Comparison of ENCODE assay signal across 14 cellular contexts in genomic region chr11:35427158-35427557, GRCh38. TPM values are rescaled to one million over a fixed set of nuclear protein-coding genes. Genes with fewer than 3 reads are reported as not detected.
A peak's percentile ranks its signal among the peaks of the same experiment; 100 is the strongest.
DNase-seq lines count a peak whose midpoint lies in the region; ATAC-seq lines count a peak whose summit lies in the region.
"Had no signal": no experiment of that assay in that cellular context is flagged by ENCODE, and none has a peak within 500 bp of the region (broad histone marks: within the 10 kb centered on the region; RNA-seq: fewer than 3 reads in every experiment).

No MANE protein-coding gene starts in this region.

- H3K9me3 ChIP-seq in naive thymus-derived CD4-positive, alpha-beta T cell (ENCODE audit: control insufficient read depth in 2 of 3, low read length in 3 of 3) = no peaks in the 10 kb centered on the region
- H3K9me3 ChIP-seq: ascending aorta, Caco-2, transverse colon had no signal

- H3K4me1 ChIP-seq in naive thymus-derived CD4-positive, alpha-beta T cell (ENCODE audit: control insufficient read depth in 2 of 2, insufficient read depth in 2 of 2, low read length in 2 of 2) = no peaks in the 10 kb centered on the region
- H3K4me1 ChIP-seq: Caco-2, transverse colon had no signal

- no peaks in the 10 kb centered on the region for H3K36me3 Mint-ChIP-seq in naive thymus-derived CD4-positive, alpha-beta T cell

- H3K27me3 ChIP-seq in naive thymus-derived CD4-positive, alpha-beta T cell (ENCODE audit: control insufficient read depth in 2 of 2, insufficient read depth in 2 of 2, low read length in 2 of 2) = peaks cover 0 to 2% of the 10 kb centered on the region in 2 donors
- H3K27me3 ChIP-seq: ascending aorta had no signal

- H3K9me3 Mint-ChIP-seq in naive thymus-derived CD4-positive, alpha-beta T cell = no peaks in the 10 kb centered on the region

- H3K27ac Mint-ChIP-seq in naive thymus-derived CD4-positive, alpha-beta T cell = no peak overlapping the region

- H3K36me3 ChIP-seq in naive thymus-derived CD4-positive, alpha-beta T cell (ENCODE audit: control insufficient read depth in 2 of 3, insufficient read depth in 3 of 3, low read length in 3 of 3) = no peaks in the 10 kb centered on the region
- H3K36me3 ChIP-seq: ascending aorta, transverse colon had no signal

- DNase-seq in EH (ENCODE audit: low read depth) (peak; percentile 76), NCI-H69 (lab: John Stamatoyannopoulos, UW) (peak; percentile 26), fibroblast of peridontal ligament (ENCODE audit: extremely low read depth) (peak; percentile 95), renal cortical epithelial cell (ENCODE audit: low read depth) (peak; percentile 9), kidney tubule cell (ENCODE audit: low spot score) (no peak)
- no peak for DNase-seq in activated CD8-positive, alpha-beta memory T cell treated with anti-CD3 and anti-CD28 coated beads, Interleukin-2, amount 50 U/mL, for 4 hours
- DNase-seq in stimulated activated CD8-positive, alpha-beta memory T cell treated with anti-CD3 and anti-CD28 coated beads, Interleukin-4, amount 100 ng/mL, for 48 hours = no peak
- DNase-seq in naive thymus-derived CD4-positive, alpha-beta T cell = no peak
- DNase-seq: Caco-2, foreskin melanocyte, NCI-H1694, T-helper 2 cell, transverse colon had no signal

- no peak overlapping the region for H3K27ac ChIP-seq in naive thymus-derived CD4-positive, alpha-beta T cell (ENCODE audit: low read depth, low read length)
- H3K27ac ChIP-seq: ascending aorta, transverse colon had no signal

- H3K27me3 Mint-ChIP-seq in naive thymus-derived CD4-positive, alpha-beta T cell = peaks cover 57 to 74% (median 70%) of the 10 kb centered on the region in 5 donors

- CTCF ChIA-PET in naive thymus-derived CD4-positive, alpha-beta T cell (lab: Charles Lee) = no interaction called here

- intact Hi-C loops in naive thymus-derived CD4-positive, alpha-beta T cell (cut with micrococcal nuclease) = no loop called here

- no peak overlapping the region for H3K4me3 Mint-ChIP-seq in naive thymus-derived CD4-positive, alpha-beta T cell

- H3K4me1 Mint-ChIP-seq in naive thymus-derived CD4-positive, alpha-beta T cell = no peaks in the 10 kb centered on the region

- no peak for ATAC-seq in naive thymus-derived CD4-positive, alpha-beta T cell

- POLR2A ChIA-PET in naive thymus-derived CD4-positive, alpha-beta T cell (lab: Charles Lee) = no interaction called here

- H3K4me3 ChIP-seq in naive thymus-derived CD4-positive, alpha-beta T cell (ENCODE audit: low read length) = no peak overlapping the region
- H3K4me3 ChIP-seq: transverse colon had no signal

RNA-seq across cellular contexts. Expression of gene SLC1A2, which starts 7.8 kb away (rescaled TPM):
- 0.10 TPM in 1 of 2 replicates, not detected in the other for total RNA-seq in renal cortical epithelial cell
- total RNA-seq in naive thymus-derived CD4-positive, alpha-beta T cell = under 1 TPM in 3 of 5 experiments, not detected in 2; 0.13 to 0.69 (median 0.24) TPM
- not detected for polyA plus RNA-seq in naive thymus-derived CD4-positive, alpha-beta T cell

Comparison
In these comparisons a context has a peak if more than half of its experiments do, and no peak if none do; other contexts are left out.
1. DNase-seq: peak in EH (single experiment), NCI-H69 (single experiment), fibroblast of peridontal ligament (single experiment) and renal cortical epithelial cell (single experiment); none in activated CD8-positive, alpha-beta memory T cell treated with anti-CD3 and anti-CD28 coated beads, Interleukin-2, amount 50 U/mL, for 4 hours (single experiment), stimulated activated CD8-positive, alpha-beta memory T cell treated with anti-CD3 and anti-CD28 coated beads, Interleukin-4, amount 100 ng/mL, for 48 hours (single experiment), kidney tubule cell (single experiment) and naive thymus-derived CD4-positive, alpha-beta T cell (0 of 9).